Comparison of ENCODE assay signal across 13 cellular contexts in genomic region chr16:49850558-49851467, GRCh38. TPM values are rescaled to one million over a fixed set of nuclear protein-coding genes. Genes with fewer than 3 reads are reported as not detected.
"Had no signal": no experiment of that assay in that cellular context is flagged by ENCODE, and none has a peak within 500 bp of the region (broad histone marks: within the 10 kb centered on the region; RNA-seq: fewer than 3 reads in every experiment).

No MANE protein-coding gene starts in this region.

- DNase-seq: activated CD4-positive, alpha-beta T cell treated with anti-CD3 and anti-CD28 coated beads for 4 hours; activated CD8-positive, alpha-beta memory T cell treated with anti-CD3 and anti-CD28 coated beads, Interleukin-2, amount 50 U/mL, for 48 hours; activated CD8-positive, alpha-beta T cell treated with anti-CD3 and anti-CD28 coated beads, Interleukin-2, amount 10 ng/mL, durations not matched to agents 7 days and 5 days; activated naive CD4-positive, alpha-beta T cell treated with anti-CD3 and anti-CD28 coated beads for 36 hours; effector memory CD8-positive, alpha-beta T cell; erythroblast; natural killer cell; ovary; stimulated activated CD4-positive, alpha-beta T cell treated with anti-CD3 and anti-CD28 coated beads, Interleukin-4, amount 100 ng/mL, for 1 hour; stimulated activated CD8-positive, alpha-beta memory T cell treated with anti-CD3 and anti-CD28 coated beads, Interleukin-4, amount 100 ng/mL, for 48 hours; stimulated activated naive CD8-positive, alpha-beta T cell treated with anti-CD3 and anti-CD28 coated beads, Interleukin-15, Interleukin-2, amounts not matched to agents 100 U/mL and 50 U/mL, for 24 hours had no signal

- H3K4me3 ChIP-seq: ovary, suprapubic skin had no signal

- H3K27me3 ChIP-seq: ovary had no signal

- H3K4me3 Mint-ChIP-seq: activated CD8-positive, alpha-beta T cell treated with anti-CD3 and anti-CD28 coated beads, Interleukin-2, amount 10 ng/mL, durations not matched to agents 7 days and 5 days; activated naive CD4-positive, alpha-beta T cell treated with anti-CD3 and anti-CD28 coated beads for 36 hours; effector memory CD8-positive, alpha-beta T cell; T-helper 1 cell treated with Interleukin-12 subunit alpha and Interleukin-12 subunit beta and Interleukin-4 antibody, amounts not matched to agents 30 μg/mL and 1 μg/mL, for 36 hours had no signal

- H3K4me1 Mint-ChIP-seq: natural killer cell had no signal

- ATAC-seq: activated CD8-positive, alpha-beta T cell treated with anti-CD3 and anti-CD28 coated beads, Interleukin-2, amount 10 ng/mL, durations not matched to agents 7 days and 5 days; effector memory CD8-positive, alpha-beta T cell; natural killer cell; stimulated activated naive CD8-positive, alpha-beta T cell treated with anti-CD3 and anti-CD28 coated beads, Interleukin-15, Interleukin-2, amounts not matched to agents 100 U/mL and 50 U/mL, for 24 hours had no signal

- H3K36me3 ChIP-seq: ovary, suprapubic skin had no signal

- H3K27ac ChIP-seq: ovary, suprapubic skin had no signal

- H3K9me3 Mint-ChIP-seq: activated naive CD4-positive, alpha-beta T cell treated with anti-CD3 and anti-CD28 coated beads for 36 hours; effector memory CD8-positive, alpha-beta T cell; natural killer cell; T-helper 1 cell treated with Interleukin-12 subunit alpha and Interleukin-12 subunit beta and Interleukin-4 antibody, amounts not matched to agents 30 μg/mL and 1 μg/mL, for 36 hours had no signal

- H3K9me3 ChIP-seq: ovary, suprapubic skin had no signal

- H3K27ac Mint-ChIP-seq: activated CD8-positive, alpha-beta T cell treated with anti-CD3 and anti-CD28 coated beads, Interleukin-2, amount 10 ng/mL, durations not matched to agents 7 days and 5 days; activated naive CD4-positive, alpha-beta T cell treated with anti-CD3 and anti-CD28 coated beads for 36 hours; effector memory CD8-positive, alpha-beta T cell; natural killer cell; T-helper 1 cell treated with Interleukin-12 subunit alpha and Interleukin-12 subunit beta and Interleukin-4 antibody, amounts not matched to agents 30 μg/mL and 1 μg/mL, for 36 hours had no signal

- H3K36me3 Mint-ChIP-seq: natural killer cell had no signal

RNA-seq across cellular contexts. Expression of gene ZNF423, which starts 5.1 kb away (rescaled TPM):
- total RNA-seq: activated CD8-positive, alpha-beta T cell treated with anti-CD3 and anti-CD28 coated beads, Interleukin-2, amount 10 ng/mL, durations not matched to agents 7 days and 5 days; natural killer cell had no signal
